Comparison of ENCODE assay signal across 11 cellular contexts in genomic region chr1:244920911-244921310, GRCh38. TPM values are rescaled to one million over a fixed set of nuclear protein-coding genes. Genes with fewer than 3 reads are reported as not detected.
DNase-seq lines count a peak whose midpoint lies in the region; ATAC-seq and TF ChIP-seq lines count a peak whose summit lies in the region.
"Had no signal": no experiment of that assay in that cellular context is flagged by ENCODE, and none has a peak within 500 bp of the region (broad histone marks: within the 10 kb centered on the region; RNA-seq: fewer than 3 reads in every experiment).

No MANE protein-coding gene starts in this region.

- ATAC-seq in GM18505 (IDR thresholded peaks at IDR 0.05; ENCODE audit: unreplicated experiment) (peak; percentile 56), GM21717 (IDR thresholded peaks at IDR 0.05; ENCODE audit: unreplicated experiment) (peak; percentile 79), HG03469 (IDR thresholded peaks at IDR 0.05; ENCODE audit: unreplicated experiment) (peak; percentile 55)
- ATAC-seq: activated CD8-positive, alpha-beta memory T cell treated with anti-CD3 and anti-CD28 coated beads, Interleukin-2, amount 10 ng/mL, durations not matched to agents 7 days and 5 days had no signal

- no peak for TF ChIP-seq POLR2A in GM18505 (IDR thresholded peaks at IDR 0.05; ENCODE audit: borderline replicate concordance, extremely low read depth, insufficient read depth, insufficient read length)

- DNase-seq in choroid plexus epithelial cell (ENCODE audit: low read depth), result peak; percentile 39
- DNase-seq in hippocampal formation (lab: John Stamatoyannopoulos, UW), result no peak
- DNase-seq in activated naive CD4-positive, alpha-beta T cell (lab: John Stamatoyannopoulos, UW), result no peak
- no peak for DNase-seq in activated T-cell treated with anti-CD3 and anti-CD28 coated beads, Interleukin-2, amount 50 U/mL, for 1 hour
- no peak for DNase-seq in cerebellum (ENCODE audit: low spot score)
- DNase-seq: activated CD8-positive, alpha-beta memory T cell treated with anti-CD3 and anti-CD28 coated beads, Interleukin-2, amount 10 ng/mL, durations not matched to agents 7 days and 5 days; left cardiac atrium; upper lobe of left lung had no signal

- no peak overlapping the region for H3K4me3 ChIP-seq in choroid plexus epithelial cell (ENCODE audit: low read depth, low read length)
- H3K4me3 ChIP-seq: upper lobe of left lung had no signal

- TF ChIP-seq CTCF in choroid plexus epithelial cell (conservative IDR thresholded peaks at IDR 0.05; ENCODE audit: low read depth, low read length), result no peak

RNA-seq across cellular contexts. Expression of gene HNRNPU, which starts 56.6 kb away (rescaled TPM):
- total RNA-seq in cerebellum, result 402 TPM
